Comparison of ENCODE assay signal across 20 cellular contexts in genomic region chrX:19804168-19804567, GRCh38.
DNase-seq lines count a peak whose midpoint lies in the region; ATAC-seq and TF ChIP-seq lines count a peak whose summit lies in the region.
"Had no signal": no experiment of that assay in that cellular context is flagged by ENCODE, and none has a peak within 500 bp of the region (broad histone marks: within the 10 kb centered on the region; RNA-seq: fewer than 3 reads in every experiment).

No MANE protein-coding gene starts in this region.

- H3K9me3 ChIP-seq in CD4-positive, alpha-beta T cell (ENCODE audit: control insufficient read depth, low read length) = no peaks in the 10 kb centered on the region
- H3K9me3 ChIP-seq in SU-DHL-6 (ENCODE audit: insufficient read depth, low read length) = no peaks in the 10 kb centered on the region
- H3K9me3 ChIP-seq: BE2C had no signal

- intact Hi-C loops in CD4-positive, alpha-beta T cell (cut with DNase I, micrococcal nuclease) = loop anchor here in 1 of 2 experiments (5.0 to 10.0 kb wide), 2 partner anchors 33 to 209 kb away; no protein-coding TSS in a partner anchor

- no peak overlapping the region for H3K4me2 ChIP-seq in SU-DHL-6 (ENCODE audit: low read depth, low read length, poor library complexity, severe bottlenecking)
- H3K4me2 ChIP-seq: PC-9 had no signal

- peaks cover 28% of the 10 kb centered on the region for H3F3A ChIP-seq in SU-DHL-6 (ENCODE audit: insufficient read depth)

- no peak for DNase-seq in T-helper 2 cell treated with Interferon-gamma antibody and Interleukin-4, amounts not matched to agents 5 μg/mL and 100 μg/mL, for 36 hours (ENCODE audit: low spot score)
- DNase-seq in T-helper 2 cell (no peak), DMS153 (lab: John Stamatoyannopoulos, UW) (no peak), NCI-H1436 (lab: John Stamatoyannopoulos, UW) (no peak)
- DNase-seq in CD4-positive, alpha-beta T cell = no peak
- no peak for DNase-seq in central memory CD8-positive, alpha-beta T cell (ENCODE audit: low spot score in 2 of 2)
- DNase-seq: 8988T; activated T-cell treated with anti-CD3 and anti-CD28 coated beads, Interleukin-2, amount 50 U/mL, for 4 hours; BE2C; caudate nucleus; mammary epithelial cell; naive B cell; NCI-H748 treated with DMSO at 0.1 percent for 48 hours; PC-9; SIG-M5; stimulated activated CD4-positive, alpha-beta T cell treated with anti-CD3 and anti-CD28 coated beads, Interleukin-2, amount 100 ng/mL, for 24 hours had no signal

- CTCF ChIA-PET in CD4-positive, alpha-beta T cell (lab: Charles Lee) = no interaction called here

- peaks cover 7% of the 10 kb centered on the region for H3K9me3 Mint-ChIP-seq in T-helper 2 cell treated with Interferon-gamma antibody and Interleukin-4, amounts not matched to agents 5 μg/mL and 100 μg/mL, for 36 hours
- H3K9me3 Mint-ChIP-seq in CD4-positive, alpha-beta T cell = no peaks in the 10 kb centered on the region
- H3K9me3 Mint-ChIP-seq in central memory CD8-positive, alpha-beta T cell = no peaks in the 10 kb centered on the region
- H3K9me3 Mint-ChIP-seq: activated T-cell treated with anti-CD3 and anti-CD28 coated beads, Interleukin-2, amount 50 U/mL, for 4 hours had no signal

- peaks cover 22% of the 10 kb centered on the region for H3K36me3 Mint-ChIP-seq in T-helper 2 cell treated with Interferon-gamma antibody and Interleukin-4, amounts not matched to agents 5 μg/mL and 100 μg/mL, for 36 hours (ENCODE audit: low read depth)
- H3K36me3 Mint-ChIP-seq in CD4-positive, alpha-beta T cell (ENCODE audit: low read depth) = peaks cover 22% of the 10 kb centered on the region
- peaks cover 5% of the 10 kb centered on the region for H3K36me3 Mint-ChIP-seq in central memory CD8-positive, alpha-beta T cell (ENCODE audit: insufficient read depth)

- no peak for ATAC-seq in CD4-positive, alpha-beta T cell (ENCODE audit: poor library complexity)
- ATAC-seq in central memory CD8-positive, alpha-beta T cell (replicated peaks; ENCODE audit: extremely low read depth, poor library complexity, severe bottlenecking) = no peak
- no peak for ATAC-seq in GM21825 (IDR thresholded peaks at IDR 0.05; ENCODE audit: unreplicated experiment)
- ATAC-seq: activated T-cell treated with anti-CD3 and anti-CD28 coated beads, Interleukin-2, amount 50 U/mL, for 4 hours; HCT116; HepG2 had no signal

- H3K27me3 ChIP-seq in CD4-positive, alpha-beta T cell (ENCODE audit: control insufficient read depth, insufficient read depth, low read length) = no peaks in the 10 kb centered on the region
- H3K27me3 ChIP-seq in SU-DHL-6 (ENCODE audit: low read length) = no peaks in the 10 kb centered on the region
- H3K27me3 ChIP-seq: BE2C had no signal

- no peak overlapping the region for H3K4me3 ChIP-seq in SU-DHL-6 (ENCODE audit: insufficient read depth, low read length, poor library complexity, severe bottlenecking)
- H3K4me3 ChIP-seq: PC-9 had no signal

- POLR2A ChIA-PET in CD4-positive, alpha-beta T cell (lab: Charles Lee) = interaction anchor here (1.0 to 2.0 kb wide), 6 partner anchors 23 to 84 kb away, joined by 3 to 28 read pairs (median 8); partner anchors contain the start of gene SH3KBP1

- H3K4me3 Mint-ChIP-seq in T-helper 2 cell treated with Interferon-gamma antibody and Interleukin-4, amounts not matched to agents 5 μg/mL and 100 μg/mL, for 36 hours = peak overlapping the region; percentile 41
- peak overlapping the region; percentile 27 for H3K4me3 Mint-ChIP-seq in CD4-positive, alpha-beta T cell
- no peak overlapping the region for H3K4me3 Mint-ChIP-seq in central memory CD8-positive, alpha-beta T cell

- peak overlapping the region; percentile 24 for H3K27ac Mint-ChIP-seq in T-helper 2 cell treated with Interferon-gamma antibody and Interleukin-4, amounts not matched to agents 5 μg/mL and 100 μg/mL, for 36 hours
- peak overlapping the region; percentile 94 for H3K27ac Mint-ChIP-seq in CD4-positive, alpha-beta T cell
- peak overlapping the region; percentile 64 for H3K27ac Mint-ChIP-seq in central memory CD8-positive, alpha-beta T cell (ENCODE audit: low read depth)

- H2AFZ ChIP-seq in SU-DHL-6 (ENCODE audit: low read depth, low read length, severe bottlenecking) = no peak overlapping the region
- H2AFZ ChIP-seq: PC-9 had no signal

- peaks cover 49% of the 10 kb centered on the region for H3K4me1 Mint-ChIP-seq in T-helper 2 cell treated with Interferon-gamma antibody and Interleukin-4, amounts not matched to agents 5 μg/mL and 100 μg/mL, for 36 hours (ENCODE audit: low read depth)
- H3K4me1 Mint-ChIP-seq in CD4-positive, alpha-beta T cell (ENCODE audit: low read depth) = peaks cover 65% of the 10 kb centered on the region
- peaks cover 32% of the 10 kb centered on the region for H3K4me1 Mint-ChIP-seq in central memory CD8-positive, alpha-beta T cell

- no peak for TF ChIP-seq CTCF in CD4-positive, alpha-beta T cell (IDR thresholded peaks at IDR 0.05)
- no peak for TF ChIP-seq CTCF in SU-DHL-6 (IDR thresholded peaks at IDR 0.05; ENCODE audit: insufficient read depth, low read length, poor library complexity, severe bottlenecking)

- H3K79me2 ChIP-seq in SU-DHL-6 (ENCODE audit: insufficient read depth, low read length) = peaks cover 87% of the 10 kb centered on the region

- H3K27ac ChIP-seq in CD4-positive, alpha-beta T cell (ENCODE audit: low read depth, low read length) = no peak overlapping the region
- peak overlapping the region; percentile 50; the same call in 1 of the 2 replicates for H3K27ac ChIP-seq in SU-DHL-6 (ENCODE audit: low read depth, low read length)
- H3K27ac ChIP-seq: PC-9 had no signal

- no peaks in the 10 kb centered on the region for H3K27me3 Mint-ChIP-seq in T-helper 2 cell treated with Interferon-gamma antibody and Interleukin-4, amounts not matched to agents 5 μg/mL and 100 μg/mL, for 36 hours (ENCODE audit: low read depth)
- H3K27me3 Mint-ChIP-seq in CD4-positive, alpha-beta T cell = no peaks in the 10 kb centered on the region
- no peaks in the 10 kb centered on the region for H3K27me3 Mint-ChIP-seq in central memory CD8-positive, alpha-beta T cell
- H3K27me3 Mint-ChIP-seq: naive B cell had no signal

- H3K9ac ChIP-seq in SU-DHL-6 (ENCODE audit: low read length) = peak overlapping the region; percentile 20; the same call in 1 of the 2 replicates

- no peaks in the 10 kb centered on the region for H4K20me1 ChIP-seq in SU-DHL-6 (ENCODE audit: low read depth, low read length)

- no peaks in the 10 kb centered on the region for H3K36me3 ChIP-seq in SU-DHL-6 (ENCODE audit: low read length)
- H3K36me3 ChIP-seq: BE2C had no signal

- no peaks in the 10 kb centered on the region for H3K9me2 ChIP-seq in SU-DHL-6 (replicated peaks; ENCODE audit: insufficient read depth, low read length)

Comparison
In these comparisons a context has a peak if more than half of its experiments do, and no peak if none do; other contexts are left out.
1. H3K27ac Mint-ChIP-seq: peak in every context shown above with its lines; median percentile 94 in CD4-positive, alpha-beta T cell; 64 in central memory CD8-positive, alpha-beta T cell; 24 in T-helper 2 cell treated with Interferon-gamma antibody and Interleukin-4, amounts not matched to agents 5 μg/mL and 100 μg/mL, for 36 hours.